8 cellular contexts compared by ENCODE assay signal in genomic region chr3:57692404-57693191, GRCh38. TPM values are rescaled to one million over a fixed set of nuclear protein-coding genes. Genes with fewer than 3 reads are reported as not detected.
A peak's percentile ranks its signal among the peaks of the same experiment; 100 is the strongest.
DNase-seq lines count a peak whose midpoint lies in the region; TF ChIP-seq lines count a peak whose summit lies in the region.

A gene with protein sequence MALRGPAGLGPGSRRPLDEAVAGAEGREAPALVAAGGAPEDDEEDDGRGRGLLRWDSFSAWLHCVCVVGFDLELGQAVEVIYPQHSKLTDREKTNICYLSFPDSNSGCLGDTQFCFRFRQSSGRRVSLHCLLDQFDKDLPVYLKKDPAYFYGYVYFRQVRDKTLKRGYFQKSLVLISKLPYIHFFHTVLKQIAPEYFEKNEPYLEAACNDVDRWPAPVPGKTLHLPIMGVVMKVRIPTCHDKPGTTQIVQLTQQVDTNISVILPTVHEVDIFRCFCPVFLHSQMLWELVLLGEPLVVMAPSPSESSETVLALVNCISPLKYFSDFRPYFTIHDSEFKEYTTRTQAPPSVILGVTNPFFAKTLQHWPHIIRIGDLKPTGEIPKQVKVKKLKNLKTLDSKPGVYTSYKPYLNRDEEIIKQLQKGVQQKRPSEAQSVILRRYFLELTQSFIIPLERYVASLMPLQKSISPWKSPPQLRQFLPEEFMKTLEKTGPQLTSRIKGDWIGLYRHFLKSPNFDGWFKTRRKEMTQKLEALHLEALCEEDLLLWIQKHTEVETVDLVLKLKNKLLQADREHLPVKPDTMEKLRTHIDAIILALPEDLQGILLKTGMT (minus strand): TSS chr3:57693077. CDS start chr3:57693018, 59 bp downstream.

- H3K27ac Mint-ChIP-seq in H9 (peak within 1 kb of the TSS; percentile 92 to 98 (median 94)), neural crest cell (ENCODE audit: unreplicated experiment) (peak within 1 kb of the TSS; percentile 98)

- intact Hi-C loops in stomach (cut with DNase I; ENCODE audit: low total_unique reads) = no loop called here

- no peak within 1 kb of the TSS for H2BK12ac ChIP-seq in H9 (ENCODE audit: insufficient read length, low read depth, low read length)

- no peak within 1 kb of the TSS for H4K8ac ChIP-seq in H9 (replicated peaks; ENCODE audit: insufficient read length, low read depth, low read length)

- H3K36me3 ChIP-seq in MG63 (no peaks in the 10 kb centered on the region), stomach (no peaks in the 10 kb centered on the region)

- peak within 1 kb of the TSS; percentile 93 for H3K9ac ChIP-seq in H9 (ENCODE audit: extremely low read depth, insufficient read length, low read length)

- no peaks in the 10 kb centered on the region for H4K20me1 ChIP-seq in H9 (ENCODE audit: control insufficient read depth, insufficient read depth, insufficient read length)

- H3K27me3 ChIP-seq in H9 (ENCODE audit: insufficient read depth, low read length) (no peaks in the 10 kb centered on the region), MG63 (no peaks in the 10 kb centered on the region), stomach (no peaks in the 10 kb centered on the region)

- H3K4me1 Mint-ChIP-seq in H9 (peaks cover 18 to 19% of the 10 kb centered on the region in 2 experiments), neural crest cell (peaks cover 27% of the 10 kb centered on the region)

- WGBS in H9 (ENCODE audit: extremely low coverage, insufficient read length, low lambda C conversion rate) = no CpG with 5 or more reads among the region's 77 CpGs
- WGBS in stomach, 5 donors = 0 to 3% (median 1%) methylated on average over 26 to 77 of the region's 77 CpGs

- H3K27ac ChIP-seq in H9 (ENCODE audit: insufficient read length, low read depth, low read length) = peak within 1 kb of the TSS; percentile 55
- peak within 1 kb of the TSS; percentile 96 to 99 (median 99) for H3K27ac ChIP-seq in stomach

- no peak within 1 kb of the TSS for H2AK5ac ChIP-seq in H9 (ENCODE audit: insufficient read length, low read length)

- in situ Hi-C loops in G401 (cut with HindIII; ENCODE audit: low sequenced_read_pairs) = no loop called here

- peak within 1 kb of the TSS; percentile 45 for H2BK5ac ChIP-seq in H9 (ENCODE audit: insufficient read length, low read length)

- H4K5ac ChIP-seq in H9 (ENCODE audit: insufficient read length, low read depth, low read length) = no peak within 1 kb of the TSS

- peak in 2 of 4 donors; percentile 73 to 91 for TF ChIP-seq POLR2A in stomach (IDR thresholded peaks at IDR 0.05)

- H3K9me3 Mint-ChIP-seq in H9 (no peaks in the 10 kb centered on the region), neural crest cell (no peaks in the 10 kb centered on the region)

- H3K18ac ChIP-seq in H9 (ENCODE audit: insufficient read length, low read depth, low read length) = peak within 1 kb of the TSS; percentile 88

- peak within 1 kb of the TSS; percentile 72 for H3K4me3 ChIP-seq in MG63
- peak within 1 kb of the TSS; percentile 77 for H3K4me3 ChIP-seq in fibroblast of villous mesenchyme (ENCODE audit: low read depth, low read length)
- peak within 1 kb of the TSS; percentile 63 to 99 (median 82) for H3K4me3 ChIP-seq in stomach

- H3K23ac ChIP-seq in H9 (ENCODE audit: insufficient read length, low read depth, low read length) = no peak within 1 kb of the TSS

- no peak within 1 kb of the TSS for H2BK120ac ChIP-seq in H9 (ENCODE audit: low read depth, low read length, poor library complexity, severe bottlenecking)

- H3K27me3 Mint-ChIP-seq in H9 (ENCODE audit: low read depth) (no peaks in the 10 kb centered on the region), neural crest cell (ENCODE audit: low read depth) (no peaks in the 10 kb centered on the region)

- H3K4me3 Mint-ChIP-seq in H9 (peak within 1 kb of the TSS; percentile 87 to 94), neural crest cell (peak within 1 kb of the TSS; percentile 98)

- no peak within 1 kb of the TSS for H2BK20ac ChIP-seq in H9 (ENCODE audit: low read depth, low read length, poor library complexity, severe bottlenecking)

- no peak within 1 kb of the TSS for H2BK15ac ChIP-seq in H9 (ENCODE audit: low read depth, low read length)

- H3K9me3 ChIP-seq in H9 (ENCODE audit: control insufficient read depth, low read depth, low read length) = no peaks in the 10 kb centered on the region
- no peaks in the 10 kb centered on the region for H3K9me3 ChIP-seq in MG63
- no peaks in the 10 kb centered on the region for H3K9me3 ChIP-seq in stomach

- no peak within 1 kb of the TSS for H4K91ac ChIP-seq in H9 (ENCODE audit: insufficient read length, low read depth, low read length)

- no peak for TF ChIP-seq CTCF in H9 (conservative IDR thresholded peaks at IDR 0.05)
- no peak for TF ChIP-seq CTCF in fibroblast of villous mesenchyme (IDR thresholded peaks at IDR 0.05; ENCODE audit: insufficient read depth, low read depth, low read length)
- TF ChIP-seq CTCF in neural crest cell (conservative IDR thresholded peaks at IDR 0.05) = no peak
- TF ChIP-seq CTCF in stomach (IDR thresholded peaks at IDR 0.05) = no peak

- no peak for TF ChIP-seq EP300 in stomach (IDR thresholded peaks at IDR 0.05)

- no peak within 1 kb of the TSS for H3K4ac ChIP-seq in H9 (ENCODE audit: low read depth, low read length)

- no peaks in the 10 kb centered on the region for H3K23me2 ChIP-seq in H9 (ENCODE audit: insufficient read length, low read depth, low read length, poor library complexity, severe bottlenecking)

- H3K79me2 ChIP-seq in H9 (ENCODE audit: insufficient read depth, low read length) = peaks cover 3% of the 10 kb centered on the region; the same call in 1 of the 2 replicates

- peak within 1 kb of the TSS; percentile 96; the same call in 1 of the 2 replicates for H3K14ac ChIP-seq in H9 (ENCODE audit: insufficient read depth, low read length)

- H3K79me1 ChIP-seq in H9 (ENCODE audit: insufficient read depth, low read depth, low read length, poor library complexity, severe bottlenecking) = no peaks in the 10 kb centered on the region

- no peak within 1 kb of the TSS for H3K56ac ChIP-seq in H9 (ENCODE audit: insufficient read length, low read depth, low read length)

- no peaks in the 10 kb centered on the region for H3K4me1 ChIP-seq in H9 (ENCODE audit: insufficient read depth, low read length)
- peaks cover 29 to 62% (median 42%) of the 10 kb centered on the region in 4 donors for H3K4me1 ChIP-seq in stomach

- peak within 1 kb of the TSS; percentile 95 for H3K4me2 ChIP-seq in H9 (ENCODE audit: insufficient read depth, insufficient read length, low read length)

- no peak within 1 kb of the TSS for H3T11ph ChIP-seq in H9 (ENCODE audit: low read length)

- no peaks in the 10 kb centered on the region for H3K36me3 Mint-ChIP-seq in H9 (ENCODE audit: insufficient read depth in 1 of 3, low read depth in 3 of 3)
- H3K36me3 Mint-ChIP-seq in neural crest cell (ENCODE audit: low read depth) = no peaks in the 10 kb centered on the region

- H2AFZ ChIP-seq in H9 (ENCODE audit: low read length) = no peak within 1 kb of the TSS

- DNase-seq in G401 (ENCODE audit: low spot score) (peak; percentile 94), H9 (peak; percentile 91), MG63 (peak; percentile 90), SIG-M5 (lab: John Stamatoyannopoulos, UW) (peak; percentile 73), activated gamma-delta T cell treated with Interleukin-2 at 50 U/mL for 16 hours (peak; percentile 97), fibroblast of villous mesenchyme (ENCODE audit: low read depth) (peak; percentile 94), neural crest cell (ENCODE audit: low read depth, low spot score) (peak; percentile 89), stomach (peak; percentile 98)

RNA-seq across cellular contexts. Expression of the gene that starts here (rescaled TPM):
- 26.8 and 39.9 TPM in 2 replicates for total RNA-seq in G401 (2014; rRNA removed; shearing (Covaris generic))
- total RNA-seq in H9 (2021) (13.2 and 16.1 TPM in 2 replicates), fibroblast of villous mesenchyme (23.2 and 33.2 TPM in 2 replicates), neural crest cell (33.4 and 42.0 TPM in 2 replicates), stomach (100 to 1,000 TPM in 1 of 5 donors, 10 to 100 TPM in 2, 1 to 10 TPM in 2; 7.0 to 110 (median 27.2) TPM)
- 3.6 and 17.8 TPM in 2 replicates for total RNA-seq in MG63 (2014; rRNA removed; shearing (Covaris generic); ENCODE audit: low replicate concordance)
- polyA plus RNA-seq in stomach = 10 to 100 TPM in 1 of 3 donors, 1 to 10 TPM in 2; 6.5 to 12.2 (median 8.3) TPM

Comparison
In these comparisons a context has a peak if more than half of its experiments do, and no peak if none do; other contexts are left out.
1. Peak in every context shown above with its lines: DNase-seq, H3K4me3 ChIP-seq and H3K27ac ChIP-seq.